In genomic region chr5:142145106-142145900, GRCh38 we compare ENCODE assay signal across 9 cellular contexts. TPM values are rescaled to one million over a fixed set of nuclear protein-coding genes. Genes with fewer than 3 reads are reported as not detected.
DNase-seq lines count a peak whose midpoint lies in the region; ATAC-seq and TF ChIP-seq lines count a peak whose summit lies in the region.
"Had no signal": no experiment of that assay in that cellular context is flagged by ENCODE, and none has a peak within 500 bp of the region (broad histone marks: within the 10 kb centered on the region; RNA-seq: fewer than 3 reads in every experiment).

No MANE protein-coding gene starts in this region.

- no peak overlapping the region for H3K27ac ChIP-seq in RWPE2 (ENCODE audit: poor library complexity, severe bottlenecking)

- no peak overlapping the region for H3K27ac Mint-ChIP-seq in glutamatergic neuron (ENCODE audit: unreplicated experiment)

- no peaks in the 10 kb centered on the region for H3K9me3 ChIP-seq in RWPE2 (ENCODE audit: severe bottlenecking)

- H3K9me3 Mint-ChIP-seq in glutamatergic neuron (ENCODE audit: unreplicated experiment), result no peaks in the 10 kb centered on the region
- H3K9me3 Mint-ChIP-seq: activated naive CD4-positive, alpha-beta T cell treated with anti-CD3 and anti-CD28 coated beads, Interleukin-2, amount 50 U/mL, for 24 hours had no signal

- no peaks in the 10 kb centered on the region for H3K4me1 ChIP-seq in RWPE2 (ENCODE audit: insufficient read depth, poor library complexity, severe bottlenecking)

- H3K4me3 ChIP-seq in RWPE2 (ENCODE audit: severe bottlenecking), result no peak overlapping the region

- H3K36me3 ChIP-seq in RWPE2 (ENCODE audit: low read depth), result peaks cover 77% of the 10 kb centered on the region

- H3K4me3 Mint-ChIP-seq in glutamatergic neuron (ENCODE audit: unreplicated experiment), result no peak overlapping the region
- H3K4me3 Mint-ChIP-seq: activated naive CD4-positive, alpha-beta T cell treated with anti-CD3 and anti-CD28 coated beads, Interleukin-2, amount 50 U/mL, for 24 hours had no signal

- no peaks in the 10 kb centered on the region for H3K36me3 Mint-ChIP-seq in glutamatergic neuron (ENCODE audit: unreplicated experiment)

- no peaks in the 10 kb centered on the region for H3K27me3 Mint-ChIP-seq in glutamatergic neuron (ENCODE audit: unreplicated experiment)
- H3K27me3 Mint-ChIP-seq: activated naive CD4-positive, alpha-beta T cell treated with anti-CD3 and anti-CD28 coated beads, Interleukin-2, amount 50 U/mL, for 24 hours had no signal

- no peaks in the 10 kb centered on the region for H3K27me3 ChIP-seq in RWPE2 (ENCODE audit: insufficient read depth, poor library complexity, severe bottlenecking)

- peaks cover 2% of the 10 kb centered on the region for H3K4me1 Mint-ChIP-seq in glutamatergic neuron (ENCODE audit: low read depth, unreplicated experiment)

- TF ChIP-seq CTCF in RWPE2 (IDR thresholded peaks at IDR 0.05; ENCODE audit: poor library complexity, severe bottlenecking), result peak; percentile 98
- peak; percentile 73 for TF ChIP-seq CTCF in glutamatergic neuron (IDR thresholded peaks at IDR 0.05; ENCODE audit: partially characterized antibody, unreplicated experiment)

- DNase-seq in COLO668 (lab: John Stamatoyannopoulos, UW; ENCODE audit: unreplicated experiment) (peak; percentile 33), HS-5 (ENCODE audit: low read depth) (peak; percentile 14), RWPE2 (ENCODE audit: low spot score) (no peak), glutamatergic neuron (peak; percentile 60), renal cortical epithelial cell (ENCODE audit: low read depth) (peak; percentile 76)
- peak; percentile 40 for DNase-seq in activated gamma-delta T cell treated with anti-CD3 and anti-CD28 coated beads, Interleukin-2, amount 50 U/mL, for 16 hours (ENCODE audit: low read depth)

- ATAC-seq in GM19397 (IDR thresholded peaks at IDR 0.05; ENCODE audit: unreplicated experiment) (peak; percentile 72), RWPE2 (ENCODE audit: low read depth) (peak; percentile 91), HG03521 (IDR thresholded peaks at IDR 0.05; ENCODE audit: unreplicated experiment) (no peak)

RNA-seq across cellular contexts. Expression of gene NDFIP1, which starts 36.7 kb away (rescaled TPM):
- total RNA-seq in glutamatergic neuron (ENCODE audit: unreplicated experiment) (56.1 TPM), renal cortical epithelial cell (63.2 and 126 TPM in 2 replicates)
